ENCODE assay signal across 19 cellular contexts in the genomic region with DNA sequence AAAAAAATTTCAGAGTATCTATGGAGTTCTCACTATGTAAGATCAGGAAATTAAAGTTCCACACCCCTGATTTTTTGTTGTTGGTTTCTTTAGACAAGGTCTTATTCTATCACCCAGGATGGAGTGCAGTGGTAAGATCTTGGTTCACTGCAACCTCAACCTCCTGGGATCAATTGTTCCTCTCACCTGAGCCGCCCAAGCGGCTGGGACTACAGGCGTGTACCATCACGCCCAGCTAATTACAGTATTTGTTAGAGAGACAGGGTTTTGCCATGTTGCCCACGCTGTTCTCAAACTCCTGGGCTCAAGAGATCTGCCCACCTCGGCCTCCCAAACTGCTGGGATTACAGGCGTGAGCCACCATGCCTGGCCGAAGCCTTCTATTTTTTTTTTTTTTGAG. TPM values are rescaled to one million over a fixed set of nuclear protein-coding genes. Genes with fewer than 3 reads are reported as not detected.
"Had no signal": no experiment of that assay in that cellular context is flagged by ENCODE, and none has a peak within 500 bp of the region (broad histone marks: within the 10 kb centered on the region; RNA-seq: fewer than 3 reads in every experiment).

No MANE protein-coding gene starts in this region.

- H3K27ac ChIP-seq: adrenal gland, esophagus muscularis mucosa, prostate gland, skin epidermis, tibial artery, uterus had no signal

- DNase-seq: activated CD4-positive, alpha-beta T cell treated with anti-CD3 and anti-CD28 coated beads, Interleukin-2, amount 10 ng/mL, durations not matched to agents 24 days and 14 days; activated CD4-positive, CD25-positive, alpha-beta regulatory T cell; activated CD8-positive, alpha-beta memory T cell treated with anti-CD3 and anti-CD28 coated beads, Interleukin-2, amount 50 U/mL, for 4 hours; activated CD8-positive, alpha-beta T cell treated with anti-CD3 and anti-CD28 coated beads, Interleukin-2, amount 10 ng/mL, durations not matched to agents 7 days and 5 days; activated effector memory CD4-positive, alpha-beta T cell treated with anti-CD3 and anti-CD28 coated beads, Interleukin-2, amount 50 U/mL, for 16 hours; activated T-cell treated with anti-CD3 and anti-CD28 coated beads, Interleukin-2, amount 50 U/mL, for 48 hours; adrenal gland; glutamatergic neuron; kidney glomerular epithelial cell; right cardiac atrium; stimulated activated CD4-positive, alpha-beta T cell treated with anti-CD3 and anti-CD28 coated beads, Interleukin-15, amount 100 ng/mL, for 24 hours; stimulated activated CD4-positive, alpha-beta T cell treated with anti-CD3 and anti-CD28 coated beads, Interleukin-4, amount 100 ng/mL, for 1 hour; stimulated activated naive B cell treated with anti-CD40 and anti-IgM and Interleukin-4, amounts not matched to agents 10 μg/mL and 1 μg/mL and 100 μg/mL, for 72 hours; tibial artery; uterus had no signal

- H3K4me3 ChIP-seq: adrenal gland, esophagus muscularis mucosa, prostate gland, skin epidermis, tibial artery, uterus had no signal

- H3K27me3 ChIP-seq: adrenal gland, esophagus muscularis mucosa, tibial artery, uterus had no signal

- H3K4me1 ChIP-seq: prostate gland, tibial artery, uterus had no signal

- H3K9me3 ChIP-seq: adrenal gland, esophagus muscularis mucosa, prostate gland, tibial artery, uterus had no signal

- FAIRE-seq: colon had no signal

- H3K36me3 ChIP-seq: prostate gland, uterus had no signal

- ATAC-seq: activated CD8-positive, alpha-beta T cell treated with anti-CD3 and anti-CD28 coated beads, Interleukin-2, amount 10 ng/mL, durations not matched to agents 7 days and 5 days; right cardiac atrium; stimulated activated naive B cell treated with anti-CD40 and anti-IgM and Interleukin-4, amounts not matched to agents 10 μg/mL and 1 μg/mL and 100 μg/mL, for 72 hours had no signal

RNA-seq across cellular contexts. Expression of gene LAMB2, which starts 51.4 kb away (rescaled TPM):
- total RNA-seq: activated CD4-positive, alpha-beta T cell treated with anti-CD3 and anti-CD28 coated beads, Interleukin-2, amount 10 ng/mL, durations not matched to agents 24 days and 14 days had no signal
